In genomic region chr18:44900627-44901026, GRCh38 we compare ENCODE assay signal across 21 cellular contexts.
"Had no signal": no experiment of that assay in that cellular context is flagged by ENCODE, and none has a peak within 500 bp of the region (broad histone marks: within the 10 kb centered on the region; RNA-seq: fewer than 3 reads in every experiment).

No MANE protein-coding gene starts in this region.

- DNase-seq: activated CD4-positive, alpha-beta T cell treated with anti-CD3 and anti-CD28 coated beads, Interleukin-2, amount 50 U/mL, for 1 hour; activated CD4-positive, CD25-positive, alpha-beta regulatory T cell treated with anti-CD3 and anti-CD28 coated beads, Interleukin-2, amount 50 U/mL, for 72 hours; activated CD8-positive, alpha-beta memory T cell treated with anti-CD3 and anti-CD28 coated beads for 24 hours; activated CD8-positive, alpha-beta memory T cell treated with anti-CD3 and anti-CD28 coated beads, Interleukin-2, amount 50 U/mL, for 48 hours; activated effector memory CD4-positive, alpha-beta T cell treated with Interleukin-2 at 50 U/mL for 16 hours; activated naive CD4-positive, alpha-beta T cell treated with anti-CD3 and anti-CD28 coated beads, Interleukin-2, amount 50 U/mL, for 16 hours; activated T-cell treated with anti-CD3 and anti-CD28 coated beads, Interleukin-2, amount 50 U/mL, for 48 hours; effector CD8-positive, alpha-beta T cell; foreskin fibroblast; hippocampal formation; left colon; occipital lobe; retina; stimulated activated CD4-positive, alpha-beta T cell treated with anti-CD3 and anti-CD28 coated beads, Interleukin-12 subunit alpha, Interleukin-12 subunit beta, amount 100 ng/mL, for 4 hours; stimulated activated CD4-positive, alpha-beta T cell treated with anti-CD3 and anti-CD28 coated beads, Interleukin-1b, Interleukin-23, amount 100 ng/mL, for 48 hours; stimulated activated naive CD8-positive, alpha-beta T cell treated with anti-CD3 and anti-CD28 coated beads, Interleukin-15, amount 100 ng/mL, for 72 hours; transverse colon had no signal

- H3K36me3 ChIP-seq: suprapubic skin, transverse colon, vagina had no signal

- H3K27ac Mint-ChIP-seq: dendritic cell treated with granulocyte-macrophage colony-stimulating factor and Interleukin-4, amounts not matched to agents 40 ng/mL and 50 ng/mL, for 4 days; stimulated activated naive CD8-positive, alpha-beta T cell treated with anti-CD3 and anti-CD28 coated beads, Interleukin-15, amount 100 ng/mL, for 72 hours; T-helper 1 cell treated with Interleukin-12 subunit alpha and Interleukin-12 subunit beta and Interleukin-4 antibody, amounts not matched to agents 30 μg/mL and 1 μg/mL, for 36 hours had no signal

- H3K4me3 Mint-ChIP-seq: dendritic cell treated with granulocyte-macrophage colony-stimulating factor and Interleukin-4, amounts not matched to agents 40 ng/mL and 50 ng/mL, for 4 days; stimulated activated naive CD8-positive, alpha-beta T cell treated with anti-CD3 and anti-CD28 coated beads, Interleukin-15, amount 100 ng/mL, for 72 hours; T-helper 1 cell treated with Interleukin-12 subunit alpha and Interleukin-12 subunit beta and Interleukin-4 antibody, amounts not matched to agents 30 μg/mL and 1 μg/mL, for 36 hours had no signal

- H3K9me3 ChIP-seq: suprapubic skin, transverse colon, vagina had no signal

- ATAC-seq: stimulated activated naive CD8-positive, alpha-beta T cell treated with anti-CD3 and anti-CD28 coated beads, Interleukin-15, amount 100 ng/mL, for 72 hours had no signal

- H3K4me3 ChIP-seq: suprapubic skin, transverse colon, vagina had no signal

- H3K9me3 Mint-ChIP-seq: dendritic cell treated with granulocyte-macrophage colony-stimulating factor and Interleukin-4, amounts not matched to agents 40 ng/mL and 50 ng/mL, for 4 days; stimulated activated naive CD8-positive, alpha-beta T cell treated with anti-CD3 and anti-CD28 coated beads, Interleukin-15, amount 100 ng/mL, for 72 hours; T-helper 1 cell treated with Interleukin-12 subunit alpha and Interleukin-12 subunit beta and Interleukin-4 antibody, amounts not matched to agents 30 μg/mL and 1 μg/mL, for 36 hours had no signal

- H3K27me3 ChIP-seq: suprapubic skin, transverse colon, vagina had no signal

- H3K27ac ChIP-seq: suprapubic skin, transverse colon, vagina had no signal
